In genomic region chr14:62179367-62180018, GRCh38 we compare ENCODE assay signal across 8 cellular contexts.
DNase-seq lines count a peak whose midpoint lies in the region; ATAC-seq and TF ChIP-seq lines count a peak whose summit lies in the region.

No MANE protein-coding gene starts in this region.

- H3K27ac ChIP-seq in MM.1S (ENCODE audit: low read length) (no peak overlapping the region), RWPE1 (no peak overlapping the region), epithelial cell of prostate (no peak overlapping the region), ascending aorta (no peak overlapping the region)

- no peaks in the 10 kb centered on the region for H3K79me2 ChIP-seq in MM.1S (ENCODE audit: low read length)

- H3F3A ChIP-seq in MM.1S (ENCODE audit: insufficient read depth, low read length): no peaks in the 10 kb centered on the region

- CTCF ChIA-PET in RWPE1 (lab: Yijun Ruan, JAX): interaction anchor here (0.5 to 1.6 kb wide), 15 partner anchors 9 to 1618 kb away, joined by 3 to 8 read pairs (median 3); no protein-coding TSS in a partner anchor

- H3K27me3 ChIP-seq in MM.1S (replicated peaks; ENCODE audit: insufficient read depth, low read length) (no peaks in the 10 kb centered on the region), ascending aorta (no peaks in the 10 kb centered on the region)

- peak; percentile 48 for TF ChIP-seq CTCF in MM.1S (IDR thresholded peaks at IDR 0.05; ENCODE audit: low read length)
- peak; percentile 61 for TF ChIP-seq CTCF in RWPE1 (conservative IDR thresholded peaks at IDR 0.05; ENCODE audit: low read depth)
- peak in 1 of 3 experiments; percentile 24 for TF ChIP-seq CTCF in ascending aorta (IDR thresholded peaks at IDR 0.05)

- no peak overlapping the region for H3K4me3 ChIP-seq in MM.1S (ENCODE audit: low read length)
- no peak overlapping the region for H3K4me3 ChIP-seq in ascending aorta

- H3K36me3 ChIP-seq in MM.1S (replicated peaks; ENCODE audit: insufficient read depth, low read length) (no peaks in the 10 kb centered on the region), ascending aorta (no peaks in the 10 kb centered on the region)

- no peaks in the 10 kb centered on the region for H3K9me2 ChIP-seq in MM.1S (replicated peaks; ENCODE audit: insufficient read depth, low read length)

- H3K9me3 ChIP-seq in MM.1S (replicated peaks; ENCODE audit: insufficient read depth, low read length): no peaks in the 10 kb centered on the region
- no peaks in the 10 kb centered on the region for H3K9me3 ChIP-seq in ascending aorta

- H3K4me2 ChIP-seq in MM.1S (ENCODE audit: low read depth, low read length): no peak overlapping the region

- DNase-seq in DMS 273 treated with DMSO at 0.1 percent for 48 hours (lab: John Stamatoyannopoulos, UW): peak; percentile 28
- DNase-seq in MM.1S: peak; percentile 47
- DNase-seq in RWPE1 (ENCODE audit: low spot score): peak; percentile 50
- DNase-seq in epithelial cell of prostate (ENCODE audit: low read depth, low spot score): peak; percentile 39
- DNase-seq in myocyte (ENCODE audit: low read depth): peak; percentile 68
- DNase-seq in ascending aorta (ENCODE audit: low spot score in 2 of 2): no peak

- ATAC-seq in GM19455 (IDR thresholded peaks at IDR 0.05; ENCODE audit: unreplicated experiment) (peak; percentile 63), GM21528 (IDR thresholded peaks at IDR 0.05; ENCODE audit: low FRiP score, unreplicated experiment) (no peak)

- no peak overlapping the region for H2AFZ ChIP-seq in MM.1S (ENCODE audit: low read length)

- intact Hi-C loops in ascending aorta (cut with DNase I): no loop called here

- H3K9ac ChIP-seq in MM.1S (ENCODE audit: low read length): no peak overlapping the region

- no peaks in the 10 kb centered on the region for H4K20me1 ChIP-seq in MM.1S (ENCODE audit: insufficient read depth, low read length)

- H3K4me1 ChIP-seq in MM.1S (ENCODE audit: low read length): no peaks in the 10 kb centered on the region
- H3K4me1 ChIP-seq in ascending aorta: no peaks in the 10 kb centered on the region

- POLR2A ChIA-PET in RWPE1 (lab: Yijun Ruan, JAX; ENCODE audit: low non-redundant PET): no interaction called here

Comparison
In these comparisons a context has a peak if more than half of its experiments do, and no peak if none do; other contexts are left out.
1. DNase-seq: peak in DMS 273 treated with DMSO at 0.1 percent for 48 hours (single experiment), MM.1S (single experiment), RWPE1 (single experiment), epithelial cell of prostate (single experiment) and myocyte (single experiment); none in ascending aorta (0 of 2).